In the genomic region with DNA sequence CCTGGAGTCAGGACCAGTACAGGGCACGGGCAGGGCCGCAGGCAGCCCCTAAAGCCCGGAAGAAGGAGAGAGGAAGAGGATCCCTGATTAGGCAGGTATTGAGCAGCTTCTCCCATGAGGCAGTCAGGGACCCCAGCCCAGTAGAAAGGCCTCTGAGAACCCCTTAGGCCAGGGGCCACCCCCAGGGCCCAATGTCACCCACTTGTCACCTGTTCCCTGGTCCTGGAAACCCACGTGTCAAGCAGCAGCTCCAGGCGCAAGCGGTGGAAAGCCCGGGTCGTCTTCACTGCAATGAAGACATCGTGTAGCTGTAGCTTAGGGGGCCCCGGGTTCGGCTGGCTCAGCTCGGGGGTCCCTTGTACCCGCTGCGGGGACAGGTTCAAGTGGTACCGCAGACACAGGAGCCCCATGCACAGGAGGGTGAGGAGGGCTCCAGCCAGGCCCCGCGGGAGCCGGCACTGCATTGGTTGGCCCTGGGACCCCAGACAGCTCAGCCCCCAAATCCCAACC, we compare ENCODE assay signal across 8 cellular contexts. TPM values are rescaled to one million over a fixed set of nuclear protein-coding genes. Genes with fewer than 3 reads are reported as not detected.
DNase-seq lines count a peak whose midpoint lies in the region; ATAC-seq lines count a peak whose summit lies in the region.

No MANE protein-coding gene starts in this region.

- DNase-seq in activated effector memory CD4-positive, alpha-beta T cell treated with anti-CD3 and anti-CD28 coated beads, Interleukin-2, amount 50 U/mL, for 16 hours, result peak; percentile 73
- no peak for DNase-seq in natural killer cell treated with Interleukin-12 subunit alpha and Interleukin-12 subunit beta and Interleukin-15 and Interleukin-18, amount 100 ng/mL, for 72 hours (ENCODE audit: low spot score)
- no peak for DNase-seq in NCI-H82 (lab: John Stamatoyannopoulos, UW)
- no peak for DNase-seq in NCI-H69 (lab: John Stamatoyannopoulos, UW)
- DNase-seq in mucosa of gallbladder (ENCODE audit: low spot score), result no peak
- DNase-seq in hypothalamus (lab: John Stamatoyannopoulos, UW), result no peak

- H3K27me3 Mint-ChIP-seq in natural killer cell treated with Interleukin-12 subunit alpha and Interleukin-12 subunit beta and Interleukin-15 and Interleukin-18, amount 100 ng/mL, for 72 hours, result no peaks in the 10 kb centered on the region

- H3K4me1 Mint-ChIP-seq in natural killer cell treated with Interleukin-12 subunit alpha and Interleukin-12 subunit beta and Interleukin-15 and Interleukin-18, amount 100 ng/mL, for 72 hours (ENCODE audit: low read depth in 2 of 2), result peaks cover 42 to 63% of the 10 kb centered on the region in 2 donors

- H3K36me3 Mint-ChIP-seq in natural killer cell treated with Interleukin-12 subunit alpha and Interleukin-12 subunit beta and Interleukin-15 and Interleukin-18, amount 100 ng/mL, for 72 hours, result peaks cover 5% of the 10 kb centered on the region

- H3K4me3 Mint-ChIP-seq in natural killer cell treated with Interleukin-12 subunit alpha and Interleukin-12 subunit beta and Interleukin-15 and Interleukin-18, amount 100 ng/mL, for 72 hours, result peak overlapping the region; percentile 95

- ATAC-seq in GM18868 (IDR thresholded peaks at IDR 0.05; ENCODE audit: unreplicated experiment) (peak; percentile 13), HG03520 (IDR thresholded peaks at IDR 0.05; ENCODE audit: unreplicated experiment) (peak; percentile 8)
- ATAC-seq in natural killer cell treated with Interleukin-12 subunit alpha and Interleukin-12 subunit beta and Interleukin-15 and Interleukin-18, amount 100 ng/mL, for 72 hours, result peak; percentile 1

- no peaks in the 10 kb centered on the region for H3K9me3 Mint-ChIP-seq in natural killer cell treated with Interleukin-12 subunit alpha and Interleukin-12 subunit beta and Interleukin-15 and Interleukin-18, amount 100 ng/mL, for 72 hours

- H3K27ac Mint-ChIP-seq in natural killer cell treated with Interleukin-12 subunit alpha and Interleukin-12 subunit beta and Interleukin-15 and Interleukin-18, amount 100 ng/mL, for 72 hours, result peak overlapping the region; percentile 92 to 95

RNA-seq across cellular contexts. Expression of a gene that starts 0.4 kb away (rescaled TPM):
- total RNA-seq in natural killer cell treated with Interleukin-12 subunit alpha and Interleukin-12 subunit beta and Interleukin-15 and Interleukin-18, amount 100 ng/mL, for 72 hours, result 100 to 1,000 TPM; 135 to 338 TPM
- 24.2 TPM for total RNA-seq in mucosa of gallbladder

RNA-seq across cellular contexts. Expression of a gene that starts 33.4 kb away (rescaled TPM):
- under 1 TPM; 0.38 to 0.53 TPM for total RNA-seq in natural killer cell treated with Interleukin-12 subunit alpha and Interleukin-12 subunit beta and Interleukin-15 and Interleukin-18, amount 100 ng/mL, for 72 hours
- total RNA-seq in mucosa of gallbladder, result 62.8 TPM

RNA-seq across cellular contexts. Expression of a gene that starts 58.5 kb away (rescaled TPM):
- total RNA-seq in natural killer cell treated with Interleukin-12 subunit alpha and Interleukin-12 subunit beta and Interleukin-15 and Interleukin-18, amount 100 ng/mL, for 72 hours, result under 1 TPM in 1 of 2 donors, not detected in 1; 0.40 TPM
- total RNA-seq in mucosa of gallbladder, result 31.2 TPM

Comparison
In these comparisons a context has a peak if more than half of its experiments do, and no peak if none do; other contexts are left out.
1. RNA of a gene that starts 33.4 kb away (total RNA-seq): 62.8 TPM in mucosa of gallbladder (single experiment); 0.38 to 0.53 TPM in natural killer cell treated with Interleukin-12 subunit alpha and Interleukin-12 subunit beta and Interleukin-15 and Interleukin-18, amount 100 ng/mL, for 72 hours; every median in the first group is over 10 times any median in the second.
2. RNA of a gene that starts 58.5 kb away (total RNA-seq): 31.2 TPM in mucosa of gallbladder (single experiment); 0.40 TPM in natural killer cell treated with Interleukin-12 subunit alpha and Interleukin-12 subunit beta and Interleukin-15 and Interleukin-18, amount 100 ng/mL, for 72 hours; every median in the first group is over 10 times any median in the second.
3. Peak in every context shown above with its lines, with median percentiles within 50 percentile points of each other: ATAC-seq.